Comparison of ENCODE assay signal across 1 cellular context in the genomic region with DNA sequence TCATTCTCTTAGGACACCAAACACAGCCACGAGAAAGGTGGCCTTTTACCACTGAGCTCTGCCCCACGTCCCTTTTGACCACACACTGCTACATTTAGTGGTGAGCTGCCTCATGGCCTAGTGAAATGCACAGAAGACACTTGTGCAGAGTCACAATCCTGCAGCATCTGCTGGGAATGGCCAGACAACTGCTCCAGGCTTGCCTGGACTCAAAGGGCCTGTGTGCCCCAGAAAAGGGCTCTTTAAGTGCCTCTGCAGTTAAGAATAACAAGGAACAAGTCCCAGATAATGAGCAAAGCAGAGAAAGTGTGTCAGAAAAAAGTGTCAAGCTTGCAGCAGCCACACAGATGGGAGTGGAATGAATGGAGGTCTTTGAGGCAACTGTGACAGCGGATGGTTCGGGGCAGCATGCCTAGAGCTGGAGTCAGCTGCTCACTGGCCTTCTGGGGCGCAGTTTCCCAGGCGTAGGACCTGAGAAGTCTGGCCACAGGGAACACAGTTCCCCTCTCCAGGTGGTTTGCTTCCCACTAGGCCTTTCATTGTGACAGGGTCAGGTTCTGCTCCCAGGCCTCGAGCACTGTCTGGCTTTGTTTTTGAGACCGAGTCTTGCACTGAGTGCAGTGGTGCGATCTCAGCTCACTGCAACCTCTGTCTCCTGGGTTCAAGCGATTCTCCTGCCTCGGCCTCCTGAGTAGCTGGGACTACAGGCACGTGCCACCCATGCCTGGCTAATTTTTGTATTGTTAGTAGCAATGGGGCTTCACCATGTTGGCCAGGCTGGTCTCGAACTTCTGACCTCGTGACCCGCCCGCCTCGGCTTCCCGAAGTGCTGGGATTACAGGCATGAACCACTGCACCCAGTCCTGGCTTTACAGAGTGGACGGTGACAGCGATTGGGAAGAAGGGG.
TF ChIP-seq lines count a peak whose summit lies in the region.

No MANE protein-coding gene starts in this region.

TF ChIP-seq in H1, 55 proteins besides CTCF, POLR2A, EP300 and RAD21:
- no peak for TF ChIP-seq SIN3A (conservative IDR thresholded peaks at IDR 0.05 in 1 of 2, IDR thresholded peaks at IDR 0.05 in 1 of 2; ENCODE audit: low read depth in 1 of 2, low read length in 2 of 2)
- no peak for TF ChIP-seq POLR2AphosphoS5 (IDR thresholded peaks at IDR 0.05; ENCODE audit: low read depth, low read length)
- TF ChIP-seq POU5F1 (IDR thresholded peaks at IDR 0.05; ENCODE audit: low read depth, low read length), result no peak
- TF ChIP-seq KDM1A (IDR thresholded peaks at IDR 0.05; ENCODE audit: borderline replicate concordance, low read length), result no peak
- TF ChIP-seq RNF2 (IDR thresholded peaks at IDR 0.05; ENCODE audit: borderline replicate concordance, low read depth, low read length, missing control alignments, poor library complexity, severe bottlenecking), result no peak
- no peak for TF ChIP-seq TAF7 (optimal IDR thresholded peaks at IDR 0.05; ENCODE audit: borderline replicate concordance, low read depth, low read length)
- no peak for TF ChIP-seq SP1 (IDR thresholded peaks at IDR 0.05; ENCODE audit: low read depth, low read length)
- no peak for TF ChIP-seq ASH2L (IDR thresholded peaks at IDR 0.05; ENCODE audit: low read length)
- TF ChIP-seq CEBPB (IDR thresholded peaks at IDR 0.05; ENCODE audit: low read depth, low read length), result no peak
- TF ChIP-seq, protein P1, sequence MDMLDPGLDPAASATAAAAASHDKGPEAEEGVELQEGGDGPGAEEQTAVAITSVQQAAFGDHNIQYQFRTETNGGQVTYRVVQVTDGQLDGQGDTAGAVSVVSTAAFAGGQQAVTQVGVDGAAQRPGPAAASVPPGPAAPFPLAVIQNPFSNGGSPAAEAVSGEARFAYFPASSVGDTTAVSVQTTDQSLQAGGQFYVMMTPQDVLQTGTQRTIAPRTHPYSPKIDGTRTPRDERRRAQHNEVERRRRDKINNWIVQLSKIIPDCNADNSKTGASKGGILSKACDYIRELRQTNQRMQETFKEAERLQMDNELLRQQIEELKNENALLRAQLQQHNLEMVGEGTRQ (IDR thresholded peaks at IDR 0.05; ENCODE audit: low read length), result no peak
- TF ChIP-seq TCF12 (IDR thresholded peaks at IDR 0.05; ENCODE audit: low read depth, low read length), result no peak
- no peak for TF ChIP-seq SIX5 (IDR thresholded peaks at IDR 0.05; ENCODE audit: low read depth, low read length)
- TF ChIP-seq SRF (IDR thresholded peaks at IDR 0.05; ENCODE audit: low read depth, low read length), result no peak
- no peak for TF ChIP-seq CTBP2 (IDR thresholded peaks at IDR 0.05; ENCODE audit: borderline replicate concordance, insufficient read depth, insufficient read length, low read length)
- no peak for TF ChIP-seq KDM4A (IDR thresholded peaks at IDR 0.05; ENCODE audit: low read depth, low read length, severe bottlenecking)
- no peak for TF ChIP-seq TEAD4 (IDR thresholded peaks at IDR 0.05; ENCODE audit: low read depth, low read length)
- no peak for TF ChIP-seq CHD2 (IDR thresholded peaks at IDR 0.05; ENCODE audit: low read length)
- TF ChIP-seq BRCA1 (IDR thresholded peaks at IDR 0.05; ENCODE audit: low read depth, low read length), result no peak
- TF ChIP-seq YY1 (IDR thresholded peaks at IDR 0.05; ENCODE audit: low read depth, low read length), result no peak
- no peak for TF ChIP-seq NRF1 (IDR thresholded peaks at IDR 0.05; ENCODE audit: low read depth, low read length)
